In the genomic region with DNA sequence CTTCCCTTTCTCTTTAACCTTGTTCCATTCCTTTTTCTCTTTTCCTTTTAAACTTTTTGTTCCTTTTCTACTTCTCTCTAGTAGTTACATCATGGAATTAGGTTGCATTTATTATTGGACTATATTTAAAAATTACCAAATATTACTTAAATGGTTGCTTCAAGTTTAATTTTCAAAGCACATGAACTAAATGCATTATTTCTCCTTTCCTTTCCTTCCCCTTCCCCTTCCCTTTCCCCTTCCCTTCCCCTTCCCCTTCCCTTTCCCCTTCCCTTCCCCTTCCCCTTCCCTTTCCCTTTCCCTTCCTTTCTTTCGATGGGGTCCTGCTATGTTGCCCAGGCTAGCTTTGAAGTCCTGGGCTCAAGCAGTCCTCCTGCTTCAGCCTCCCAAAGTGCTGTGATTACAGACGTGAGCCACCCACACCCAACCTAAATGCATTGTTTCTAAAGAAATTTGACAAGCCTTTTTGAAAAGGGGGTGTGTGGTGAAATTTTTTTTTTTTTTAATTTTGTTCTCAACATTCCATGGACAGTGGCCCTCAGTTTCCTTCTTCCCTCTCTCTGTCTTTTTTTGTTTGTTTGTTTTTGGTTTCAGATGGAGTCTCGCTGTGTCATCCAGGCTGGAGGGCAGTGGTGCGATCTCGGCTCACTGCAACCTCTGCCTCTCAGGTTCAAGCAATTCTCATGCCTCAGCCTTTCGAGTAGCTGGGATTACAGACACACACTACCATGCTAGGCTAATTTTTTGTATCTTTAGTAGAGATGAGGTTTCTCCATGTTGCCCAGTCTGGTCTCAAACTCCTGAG, we compare ENCODE assay signal across 1 cellular context.
TF ChIP-seq lines count a peak whose summit lies in the region.

No MANE protein-coding gene starts in this region.

TF ChIP-seq in GM23338, 12 proteins besides CTCF, POLR2A, EP300 and RAD21 (continued from another document):
- TF ChIP-seq, protein P1, sequence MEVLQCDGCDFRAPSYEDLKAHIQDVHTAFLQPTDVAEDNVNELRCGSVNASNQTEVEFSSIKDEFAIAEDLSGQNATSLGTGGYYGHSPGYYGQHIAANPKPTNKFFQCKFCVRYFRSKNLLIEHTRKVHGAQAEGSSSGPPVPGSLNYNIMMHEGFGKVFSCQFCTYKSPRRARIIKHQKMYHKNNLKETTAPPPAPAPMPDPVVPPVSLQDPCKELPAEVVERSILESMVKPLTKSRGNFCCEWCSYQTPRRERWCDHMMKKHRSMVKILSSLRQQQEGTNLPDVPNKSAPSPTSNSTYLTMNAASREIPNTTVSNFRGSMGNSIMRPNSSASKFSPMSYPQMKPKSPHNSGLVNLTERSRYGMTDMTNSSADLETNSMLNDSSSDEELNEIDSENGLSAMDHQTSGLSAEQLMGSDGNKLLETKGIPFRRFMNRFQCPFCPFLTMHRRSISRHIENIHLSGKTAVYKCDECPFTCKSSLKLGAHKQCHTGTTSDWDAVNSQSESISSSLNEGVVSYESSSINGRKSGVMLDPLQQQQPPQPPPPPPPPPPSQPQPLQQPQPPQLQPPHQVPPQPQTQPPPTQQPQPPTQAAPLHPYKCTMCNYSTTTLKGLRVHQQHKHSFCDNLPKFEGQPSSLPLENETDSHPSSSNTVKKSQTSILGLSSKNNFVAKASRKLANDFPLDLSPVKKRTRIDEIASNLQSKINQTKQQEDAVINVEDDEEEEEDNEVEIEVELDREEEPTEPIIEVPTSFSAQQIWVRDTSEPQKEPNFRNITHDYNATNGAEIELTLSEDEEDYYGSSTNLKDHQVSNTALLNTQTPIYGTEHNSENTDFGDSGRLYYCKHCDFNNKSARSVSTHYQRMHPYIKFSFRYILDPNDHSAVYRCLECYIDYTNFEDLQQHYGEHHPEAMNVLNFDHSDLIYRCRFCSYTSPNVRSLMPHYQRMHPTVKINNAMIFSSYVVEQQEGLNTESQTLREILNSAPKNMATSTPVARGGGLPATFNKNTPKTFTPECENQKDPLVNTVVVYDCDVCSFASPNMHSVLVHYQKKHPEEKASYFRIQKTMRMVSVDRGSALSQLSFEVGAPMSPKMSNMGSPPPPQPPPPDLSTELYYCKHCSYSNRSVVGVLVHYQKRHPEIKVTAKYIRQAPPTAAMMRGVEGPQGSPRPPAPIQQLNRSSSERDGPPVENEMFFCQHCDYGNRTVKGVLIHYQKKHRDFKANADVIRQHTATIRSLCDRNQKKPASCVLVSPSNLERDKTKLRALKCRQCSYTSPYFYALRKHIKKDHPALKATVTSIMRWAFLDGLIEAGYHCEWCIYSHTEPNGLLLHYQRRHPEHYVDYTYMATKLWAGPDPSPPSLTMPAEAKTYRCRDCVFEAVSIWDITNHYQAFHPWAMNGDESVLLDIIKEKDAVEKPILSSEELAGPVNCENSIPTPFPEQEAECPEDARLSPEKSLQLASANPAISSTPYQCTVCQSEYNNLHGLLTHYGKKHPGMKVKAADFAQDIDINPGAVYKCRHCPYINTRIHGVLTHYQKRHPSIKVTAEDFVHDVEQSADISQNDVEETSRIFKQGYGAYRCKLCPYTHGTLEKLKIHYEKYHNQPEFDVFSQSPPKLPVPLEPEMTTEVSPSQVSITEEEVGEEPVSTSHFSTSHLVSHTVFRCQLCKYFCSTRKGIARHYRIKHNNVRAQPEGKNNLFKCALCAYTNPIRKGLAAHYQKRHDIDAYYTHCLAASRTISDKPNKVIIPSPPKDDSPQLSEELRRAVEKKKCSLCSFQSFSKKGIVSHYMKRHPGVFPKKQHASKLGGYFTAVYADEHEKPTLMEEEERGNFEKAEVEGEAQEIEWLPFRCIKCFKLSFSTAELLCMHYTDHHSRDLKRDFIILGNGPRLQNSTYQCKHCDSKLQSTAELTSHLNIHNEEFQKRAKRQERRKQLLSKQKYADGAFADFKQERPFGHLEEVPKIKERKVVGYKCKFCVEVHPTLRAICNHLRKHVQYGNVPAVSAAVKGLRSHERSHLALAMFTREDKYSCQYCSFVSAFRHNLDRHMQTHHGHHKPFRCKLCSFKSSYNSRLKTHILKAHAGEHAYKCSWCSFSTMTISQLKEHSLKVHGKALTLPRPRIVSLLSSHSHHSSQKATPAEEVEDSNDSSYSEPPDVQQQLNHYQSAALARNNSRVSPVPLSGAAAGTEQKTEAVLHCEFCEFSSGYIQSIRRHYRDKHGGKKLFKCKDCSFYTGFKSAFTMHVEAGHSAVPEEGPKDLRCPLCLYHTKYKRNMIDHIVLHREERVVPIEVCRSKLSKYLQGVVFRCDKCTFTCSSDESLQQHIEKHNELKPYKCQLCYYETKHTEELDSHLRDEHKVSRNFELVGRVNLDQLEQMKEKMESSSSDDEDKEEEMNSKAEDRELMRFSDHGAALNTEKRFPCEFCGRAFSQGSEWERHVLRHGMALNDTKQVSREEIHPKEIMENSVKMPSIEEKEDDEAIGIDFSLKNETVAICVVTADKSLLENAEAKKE (CRISPR knock-in tag; IDR thresholded peaks at IDR 0.05), result no peak
- TF ChIP-seq, protein P2, sequence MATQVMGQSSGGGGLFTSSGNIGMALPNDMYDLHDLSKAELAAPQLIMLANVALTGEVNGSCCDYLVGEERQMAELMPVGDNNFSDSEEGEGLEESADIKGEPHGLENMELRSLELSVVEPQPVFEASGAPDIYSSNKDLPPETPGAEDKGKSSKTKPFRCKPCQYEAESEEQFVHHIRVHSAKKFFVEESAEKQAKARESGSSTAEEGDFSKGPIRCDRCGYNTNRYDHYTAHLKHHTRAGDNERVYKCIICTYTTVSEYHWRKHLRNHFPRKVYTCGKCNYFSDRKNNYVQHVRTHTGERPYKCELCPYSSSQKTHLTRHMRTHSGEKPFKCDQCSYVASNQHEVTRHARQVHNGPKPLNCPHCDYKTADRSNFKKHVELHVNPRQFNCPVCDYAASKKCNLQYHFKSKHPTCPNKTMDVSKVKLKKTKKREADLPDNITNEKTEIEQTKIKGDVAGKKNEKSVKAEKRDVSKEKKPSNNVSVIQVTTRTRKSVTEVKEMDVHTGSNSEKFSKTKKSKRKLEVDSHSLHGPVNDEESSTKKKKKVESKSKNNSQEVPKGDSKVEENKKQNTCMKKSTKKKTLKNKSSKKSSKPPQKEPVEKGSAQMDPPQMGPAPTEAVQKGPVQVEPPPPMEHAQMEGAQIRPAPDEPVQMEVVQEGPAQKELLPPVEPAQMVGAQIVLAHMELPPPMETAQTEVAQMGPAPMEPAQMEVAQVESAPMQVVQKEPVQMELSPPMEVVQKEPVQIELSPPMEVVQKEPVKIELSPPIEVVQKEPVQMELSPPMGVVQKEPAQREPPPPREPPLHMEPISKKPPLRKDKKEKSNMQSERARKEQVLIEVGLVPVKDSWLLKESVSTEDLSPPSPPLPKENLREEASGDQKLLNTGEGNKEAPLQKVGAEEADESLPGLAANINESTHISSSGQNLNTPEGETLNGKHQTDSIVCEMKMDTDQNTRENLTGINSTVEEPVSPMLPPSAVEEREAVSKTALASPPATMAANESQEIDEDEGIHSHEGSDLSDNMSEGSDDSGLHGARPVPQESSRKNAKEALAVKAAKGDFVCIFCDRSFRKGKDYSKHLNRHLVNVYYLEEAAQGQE (IDR thresholded peaks at IDR 0.05; ENCODE audit: unreplicated experiment), result no peak
- TF ChIP-seq EZH2phosphoT487 (IDR thresholded peaks at IDR 0.05; ENCODE audit: unreplicated experiment) (no peak), NANOG (IDR thresholded peaks at IDR 0.05; ENCODE audit: borderline replicate concordance) (no peak), CREB1 (CRISPR knock-in tag; IDR thresholded peaks at IDR 0.05; ENCODE audit: low read depth) (no peak), JUNB (IDR thresholded peaks at IDR 0.05; ENCODE audit: unreplicated experiment) (no peak), POLR2AphosphoS5 (IDR thresholded peaks at IDR 0.05; ENCODE audit: low read depth) (no peak), STAT1 (IDR thresholded peaks at IDR 0.05; ENCODE audit: unreplicated experiment) (no peak), EZH2 (IDR thresholded peaks at IDR 0.05; ENCODE audit: low read depth, unreplicated experiment) (no peak), ZNF331 (CRISPR knock-in tag; IDR thresholded peaks at IDR 0.05; ENCODE audit: low read depth) (no peak), ZNF114 (CRISPR knock-in tag; IDR thresholded peaks at IDR 0.05) (no peak)
TF ChIP-seq in GM23338: peak in this region for 0.
